ENCODE assay signal across 16 cellular contexts in genomic region chr14:22508150-22508457, GRCh38.
DNase-seq lines count a peak whose midpoint lies in the region; ATAC-seq, FAIRE-seq and TF ChIP-seq lines count a peak whose summit lies in the region.
"Had no signal": no experiment of that assay in that cellular context is flagged by ENCODE, and none has a peak within 500 bp of the region (broad histone marks: within the 10 kb centered on the region; RNA-seq: fewer than 3 reads in every experiment).

No MANE protein-coding gene starts in this region.

- no peak for DNase-seq in T-helper 2 cell treated with Interferon-gamma antibody and Interleukin-4, amounts not matched to agents 5 μg/mL and 100 μg/mL, for 36 hours (ENCODE audit: low spot score)
- DNase-seq in T-helper 2 cell (no peak), GM12892 (ENCODE audit: insufficient read length) (no peak), nephron progenitor cell (no peak), BE2C (no peak)
- DNase-seq in activated T-helper 2 cell treated with anti-CD3 and anti-CD28 coated beads, Interferon-gamma antibody, Interleukin-2, Interleukin-4, amounts not matched to agents 10 μg/mL and 5 μg/mL and 100 μg/mL, durations not matched to agents 14 hours and 24 hours and 36 hours (ENCODE audit: low spot score) = no peak
- DNase-seq: activated CD4-positive, CD25-positive, alpha-beta regulatory T cell; EL; heart right ventricle; IMR-90; kidney; NCI-H69; stimulated activated CD4-positive, alpha-beta T cell treated with anti-CD3 and anti-CD28 coated beads, Interleukin-2, amount 100 ng/mL, for 48 hours; tibial artery had no signal

- no peak overlapping the region for H3K4me3 ChIP-seq in BE2C (ENCODE audit: low read depth, low read length)
- H3K4me3 ChIP-seq: tibial artery had no signal

- intact Hi-C loops in activated T-helper 2 cell treated with anti-CD3 and anti-CD28 coated beads, Interferon-gamma antibody, Interleukin-2, Interleukin-4, amounts not matched to agents 10 μg/mL and 5 μg/mL and 100 μg/mL, durations not matched to agents 14 hours and 24 hours and 36 hours (cut with micrococcal nuclease) = loop anchor here (10.0 kb wide), 2 partner anchors 283 to 383 kb away; no protein-coding TSS in a partner anchor

- H3K4me1 Mint-ChIP-seq in T-helper 2 cell treated with Interferon-gamma antibody and Interleukin-4, amounts not matched to agents 5 μg/mL and 100 μg/mL, for 36 hours (ENCODE audit: low read depth) = peaks cover 81% of the 10 kb centered on the region
- peaks cover 72% of the 10 kb centered on the region for H3K4me1 Mint-ChIP-seq in activated T-helper 2 cell treated with anti-CD3 and anti-CD28 coated beads, Interferon-gamma antibody, Interleukin-2, Interleukin-4, amounts not matched to agents 10 μg/mL and 5 μg/mL and 100 μg/mL, durations not matched to agents 14 hours and 24 hours and 36 hours (ENCODE audit: low read depth)
- H3K4me1 Mint-ChIP-seq in nephron progenitor cell = peaks cover 61% of the 10 kb centered on the region

- TF ChIP-seq CTCF in nephron progenitor cell (IDR thresholded peaks at IDR 0.05) (no peak), BE2C (IDR thresholded peaks at IDR 0.05; ENCODE audit: low read depth, low read length) (no peak)

- H3K27me3 Mint-ChIP-seq in T-helper 2 cell treated with Interferon-gamma antibody and Interleukin-4, amounts not matched to agents 5 μg/mL and 100 μg/mL, for 36 hours (ENCODE audit: low read depth) = no peaks in the 10 kb centered on the region
- H3K27me3 Mint-ChIP-seq in activated T-helper 2 cell treated with anti-CD3 and anti-CD28 coated beads, Interferon-gamma antibody, Interleukin-2, Interleukin-4, amounts not matched to agents 10 μg/mL and 5 μg/mL and 100 μg/mL, durations not matched to agents 14 hours and 24 hours and 36 hours (ENCODE audit: low read depth) = no peaks in the 10 kb centered on the region
- H3K27me3 Mint-ChIP-seq in nephron progenitor cell (ENCODE audit: low read depth, poor library complexity) = peaks cover 3% of the 10 kb centered on the region

- H3K27me3 ChIP-seq in BE2C = no peaks in the 10 kb centered on the region
- H3K27me3 ChIP-seq: heart right ventricle, tibial artery had no signal

- ATAC-seq in GM21526 (IDR thresholded peaks at IDR 0.05; ENCODE audit: low FRiP score, unreplicated experiment) (no peak), GM21825 (IDR thresholded peaks at IDR 0.05; ENCODE audit: unreplicated experiment) (no peak)
- ATAC-seq: heart right ventricle had no signal

- peaks cover 93% of the 10 kb centered on the region for H3K36me3 Mint-ChIP-seq in T-helper 2 cell treated with Interferon-gamma antibody and Interleukin-4, amounts not matched to agents 5 μg/mL and 100 μg/mL, for 36 hours (ENCODE audit: low read depth)
- peaks cover 95% of the 10 kb centered on the region for H3K36me3 Mint-ChIP-seq in activated T-helper 2 cell treated with anti-CD3 and anti-CD28 coated beads, Interferon-gamma antibody, Interleukin-2, Interleukin-4, amounts not matched to agents 10 μg/mL and 5 μg/mL and 100 μg/mL, durations not matched to agents 14 hours and 24 hours and 36 hours (ENCODE audit: low read depth)
- no peaks in the 10 kb centered on the region for H3K36me3 Mint-ChIP-seq in nephron progenitor cell (ENCODE audit: low read depth)

- TF ChIP-seq POLR2A in GM12892 (IDR thresholded peaks at IDR 0.05; ENCODE audit: low read depth, low read length) = no peak

- H3K4me1 ChIP-seq in BE2C = peaks cover 14% of the 10 kb centered on the region

- peak overlapping the region; percentile 95 for H3K27ac Mint-ChIP-seq in T-helper 2 cell treated with Interferon-gamma antibody and Interleukin-4, amounts not matched to agents 5 μg/mL and 100 μg/mL, for 36 hours
- H3K27ac Mint-ChIP-seq in activated T-helper 2 cell treated with anti-CD3 and anti-CD28 coated beads, Interferon-gamma antibody, Interleukin-2, Interleukin-4, amounts not matched to agents 10 μg/mL and 5 μg/mL and 100 μg/mL, durations not matched to agents 14 hours and 24 hours and 36 hours = peak overlapping the region; percentile 100
- H3K27ac Mint-ChIP-seq in nephron progenitor cell = peak overlapping the region; percentile 13

- peak overlapping the region; percentile 91 for H3K4me3 Mint-ChIP-seq in T-helper 2 cell treated with Interferon-gamma antibody and Interleukin-4, amounts not matched to agents 5 μg/mL and 100 μg/mL, for 36 hours
- peak overlapping the region; percentile 92 for H3K4me3 Mint-ChIP-seq in activated T-helper 2 cell treated with anti-CD3 and anti-CD28 coated beads, Interferon-gamma antibody, Interleukin-2, Interleukin-4, amounts not matched to agents 10 μg/mL and 5 μg/mL and 100 μg/mL, durations not matched to agents 14 hours and 24 hours and 36 hours (ENCODE audit: low read depth)
- no peak overlapping the region for H3K4me3 Mint-ChIP-seq in nephron progenitor cell

- peak; percentile 86 for FAIRE-seq in GM12892 (lab: Jason Lieb, UNC)
- FAIRE-seq: kidney had no signal

- no peaks in the 10 kb centered on the region for H3K9me3 ChIP-seq in BE2C
- H3K9me3 ChIP-seq: heart right ventricle, tibial artery had no signal

- no peaks in the 10 kb centered on the region for H3K36me3 ChIP-seq in BE2C
- H3K36me3 ChIP-seq: heart right ventricle, tibial artery had no signal

- H3K9me3 Mint-ChIP-seq in T-helper 2 cell treated with Interferon-gamma antibody and Interleukin-4, amounts not matched to agents 5 μg/mL and 100 μg/mL, for 36 hours = no peaks in the 10 kb centered on the region
- no peaks in the 10 kb centered on the region for H3K9me3 Mint-ChIP-seq in activated T-helper 2 cell treated with anti-CD3 and anti-CD28 coated beads, Interferon-gamma antibody, Interleukin-2, Interleukin-4, amounts not matched to agents 10 μg/mL and 5 μg/mL and 100 μg/mL, durations not matched to agents 14 hours and 24 hours and 36 hours
- no peaks in the 10 kb centered on the region for H3K9me3 Mint-ChIP-seq in nephron progenitor cell

Comparison
In these comparisons a context has a peak if more than half of its experiments do, and no peak if none do; other contexts are left out.
1. H3K27ac Mint-ChIP-seq: peak in every context shown above with its lines; median percentile 100 in activated T-helper 2 cell treated with anti-CD3 and anti-CD28 coated beads, Interferon-gamma antibody, Interleukin-2, Interleukin-4, amounts not matched to agents 10 μg/mL and 5 μg/mL and 100 μg/mL, durations not matched to agents 14 hours and 24 hours and 36 hours; 95 in T-helper 2 cell treated with Interferon-gamma antibody and Interleukin-4, amounts not matched to agents 5 μg/mL and 100 μg/mL, for 36 hours; 13 in nephron progenitor cell.